ENCODE assay signal across 15 cellular contexts in the genomic region with DNA sequence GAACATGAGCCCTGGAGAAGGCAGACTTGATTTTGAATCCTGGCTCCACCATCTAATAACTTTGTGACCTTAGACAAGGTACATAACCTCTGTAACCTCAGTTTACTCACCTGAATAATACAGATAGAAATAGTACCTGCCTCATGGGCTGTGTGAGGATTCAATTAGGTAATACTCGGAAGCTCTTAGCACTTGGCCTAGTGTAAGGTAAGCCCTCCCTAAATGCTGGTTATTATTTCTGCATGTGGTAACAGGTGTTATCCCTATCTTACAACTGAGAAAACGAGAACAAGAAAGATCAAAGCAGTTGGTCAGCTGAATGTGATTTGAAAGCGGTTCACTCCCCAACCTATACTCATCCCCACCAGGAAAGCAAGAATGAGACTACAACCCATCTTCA. TPM values are rescaled to one million over a fixed set of nuclear protein-coding genes. Genes with fewer than 3 reads are reported as not detected.
DNase-seq lines count a peak whose midpoint lies in the region; ATAC-seq lines count a peak whose summit lies in the region.
"Had no signal": no experiment of that assay in that cellular context is flagged by ENCODE, and none has a peak within 500 bp of the region (broad histone marks: within the 10 kb centered on the region; RNA-seq: fewer than 3 reads in every experiment).

No MANE protein-coding gene starts in this region.

- H3K36me3 Mint-ChIP-seq in effector memory CD8-positive, alpha-beta T cell (ENCODE audit: insufficient read depth): no peaks in the 10 kb centered on the region
- no peaks in the 10 kb centered on the region for H3K36me3 Mint-ChIP-seq in stimulated activated effector memory CD8-positive, alpha-beta T cell treated with anti-CD3 and anti-CD28 coated beads, Interleukin-12 subunit alpha, Interleukin-12 subunit beta, amount 100 ng/mL, for 72 hours
- no peaks in the 10 kb centered on the region for H3K36me3 Mint-ChIP-seq in activated CD4-positive, alpha-beta memory T cell treated with anti-CD3 and anti-CD28 coated beads, Interleukin-2, amount 10 ng/mL, durations not matched to agents 7 days and 5 days (ENCODE audit: low read depth)
- H3K36me3 Mint-ChIP-seq: CD4-positive, CD25-positive, alpha-beta regulatory T cell; CD8-positive, alpha-beta T cell had no signal

- CTCF ChIA-PET in activated CD4-positive, alpha-beta memory T cell treated with anti-CD3 and anti-CD28 coated beads, Interleukin-2, amount 10 ng/mL, durations not matched to agents 7 days and 5 days (lab: Charles Lee): no interaction called here

- peaks cover 5% of the 10 kb centered on the region for H3K4me1 Mint-ChIP-seq in stimulated activated naive CD8-positive, alpha-beta T cell treated with anti-CD3 and anti-CD28 coated beads, Interleukin-15, amount 100 ng/mL, for 72 hours
- peaks cover 5 to 7% of the 10 kb centered on the region in 2 donors for H3K4me1 Mint-ChIP-seq in effector memory CD8-positive, alpha-beta T cell (ENCODE audit: low read depth in 2 of 2)
- H3K4me1 Mint-ChIP-seq in stimulated activated effector memory CD8-positive, alpha-beta T cell treated with anti-CD3 and anti-CD28 coated beads, Interleukin-12 subunit alpha, Interleukin-12 subunit beta, amount 100 ng/mL, for 72 hours: peaks cover 5% of the 10 kb centered on the region
- H3K4me1 Mint-ChIP-seq in activated CD4-positive, alpha-beta memory T cell treated with anti-CD3 and anti-CD28 coated beads, Interleukin-2, amount 10 ng/mL, durations not matched to agents 7 days and 5 days: no peaks in the 10 kb centered on the region
- H3K4me1 Mint-ChIP-seq: B cell; CD4-positive, CD25-positive, alpha-beta regulatory T cell; GM23338; H9 had no signal

- DNase-seq in stimulated activated naive CD8-positive, alpha-beta T cell treated with anti-CD3 and anti-CD28 coated beads, Interleukin-15, amount 100 ng/mL, for 72 hours: no peak
- no peak for DNase-seq in stimulated activated naive CD8-positive, alpha-beta T cell treated with anti-CD3 and anti-CD28 coated beads, Interleukin-15, Interleukin-2, amounts not matched to agents 100 U/mL and 50 U/mL, for 24 hours
- no peak for DNase-seq in effector memory CD8-positive, alpha-beta T cell
- DNase-seq in stimulated activated effector memory CD8-positive, alpha-beta T cell treated with anti-CD3 and anti-CD28 coated beads, Interleukin-12 subunit alpha, Interleukin-12 subunit beta, amount 100 ng/mL, for 72 hours (ENCODE audit: low spot score in 2 of 2): no peak
- DNase-seq in activated CD4-positive, alpha-beta memory T cell treated with anti-CD3 and anti-CD28 coated beads, Interleukin-2, amount 10 ng/mL, durations not matched to agents 7 days and 5 days: no peak
- DNase-seq in stimulated activated naive CD4-positive, alpha-beta T cell treated with Interleukin-2 at 50 U/mL for 16 hours (lab: John Stamatoyannopoulos, UW): no peak
- DNase-seq: Caco-2; CD4-positive, CD25-positive, alpha-beta regulatory T cell; CD8-positive, alpha-beta T cell; DMS153; DND-41; H9 had no signal

- peak; percentile 7 for ATAC-seq in stimulated activated naive CD8-positive, alpha-beta T cell treated with anti-CD3 and anti-CD28 coated beads, Interleukin-15, amount 100 ng/mL, for 72 hours
- no peak for ATAC-seq in stimulated activated naive CD8-positive, alpha-beta T cell treated with anti-CD3 and anti-CD28 coated beads, Interleukin-15, Interleukin-2, amounts not matched to agents 100 U/mL and 50 U/mL, for 24 hours
- peak; percentile 65 for ATAC-seq in effector memory CD8-positive, alpha-beta T cell (replicated peaks)
- ATAC-seq in stimulated activated effector memory CD8-positive, alpha-beta T cell treated with anti-CD3 and anti-CD28 coated beads, Interleukin-12 subunit alpha, Interleukin-12 subunit beta, amount 100 ng/mL, for 72 hours: no peak
- ATAC-seq: CD8-positive, alpha-beta T cell; GM23338; HCT116 had no signal

- H3K27ac Mint-ChIP-seq in stimulated activated naive CD8-positive, alpha-beta T cell treated with anti-CD3 and anti-CD28 coated beads, Interleukin-15, amount 100 ng/mL, for 72 hours: no peak overlapping the region
- peak overlapping the region in 1 of 2 donors; percentile 17 for H3K27ac Mint-ChIP-seq in effector memory CD8-positive, alpha-beta T cell
- H3K27ac Mint-ChIP-seq in stimulated activated effector memory CD8-positive, alpha-beta T cell treated with anti-CD3 and anti-CD28 coated beads, Interleukin-12 subunit alpha, Interleukin-12 subunit beta, amount 100 ng/mL, for 72 hours: peak overlapping the region; percentile 34
- H3K27ac Mint-ChIP-seq in activated CD4-positive, alpha-beta memory T cell treated with anti-CD3 and anti-CD28 coated beads, Interleukin-2, amount 10 ng/mL, durations not matched to agents 7 days and 5 days: no peak overlapping the region
- H3K27ac Mint-ChIP-seq: B cell; CD4-positive, CD25-positive, alpha-beta regulatory T cell; CD8-positive, alpha-beta T cell; GM23338; H9 had no signal

- no peaks in the 10 kb centered on the region for H3K9me3 Mint-ChIP-seq in stimulated activated naive CD8-positive, alpha-beta T cell treated with anti-CD3 and anti-CD28 coated beads, Interleukin-15, amount 100 ng/mL, for 72 hours
- H3K9me3 Mint-ChIP-seq in effector memory CD8-positive, alpha-beta T cell: no peaks in the 10 kb centered on the region
- H3K9me3 Mint-ChIP-seq in stimulated activated effector memory CD8-positive, alpha-beta T cell treated with anti-CD3 and anti-CD28 coated beads, Interleukin-12 subunit alpha, Interleukin-12 subunit beta, amount 100 ng/mL, for 72 hours: no peaks in the 10 kb centered on the region
- H3K9me3 Mint-ChIP-seq in activated CD4-positive, alpha-beta memory T cell treated with anti-CD3 and anti-CD28 coated beads, Interleukin-2, amount 10 ng/mL, durations not matched to agents 7 days and 5 days: no peaks in the 10 kb centered on the region
- H3K9me3 Mint-ChIP-seq: CD4-positive, CD25-positive, alpha-beta regulatory T cell; CD8-positive, alpha-beta T cell; H9 had no signal

- POLR2A ChIA-PET in activated CD4-positive, alpha-beta memory T cell treated with anti-CD3 and anti-CD28 coated beads, Interleukin-2, amount 10 ng/mL, durations not matched to agents 7 days and 5 days (lab: Charles Lee): no interaction called here

- H3K27me3 Mint-ChIP-seq in stimulated activated naive CD8-positive, alpha-beta T cell treated with anti-CD3 and anti-CD28 coated beads, Interleukin-15, amount 100 ng/mL, for 72 hours: no peaks in the 10 kb centered on the region
- no peaks in the 10 kb centered on the region for H3K27me3 Mint-ChIP-seq in effector memory CD8-positive, alpha-beta T cell
- H3K27me3 Mint-ChIP-seq in activated CD4-positive, alpha-beta memory T cell treated with anti-CD3 and anti-CD28 coated beads, Interleukin-2, amount 10 ng/mL, durations not matched to agents 7 days and 5 days: no peaks in the 10 kb centered on the region
- H3K27me3 Mint-ChIP-seq: B cell; CD4-positive, CD25-positive, alpha-beta regulatory T cell had no signal

- no peak overlapping the region for H3K4me3 Mint-ChIP-seq in stimulated activated naive CD8-positive, alpha-beta T cell treated with anti-CD3 and anti-CD28 coated beads, Interleukin-15, amount 100 ng/mL, for 72 hours
- H3K4me3 Mint-ChIP-seq in effector memory CD8-positive, alpha-beta T cell: no peak overlapping the region
- H3K4me3 Mint-ChIP-seq in stimulated activated effector memory CD8-positive, alpha-beta T cell treated with anti-CD3 and anti-CD28 coated beads, Interleukin-12 subunit alpha, Interleukin-12 subunit beta, amount 100 ng/mL, for 72 hours: no peak overlapping the region
- no peak overlapping the region for H3K4me3 Mint-ChIP-seq in activated CD4-positive, alpha-beta memory T cell treated with anti-CD3 and anti-CD28 coated beads, Interleukin-2, amount 10 ng/mL, durations not matched to agents 7 days and 5 days
- H3K4me3 Mint-ChIP-seq: B cell; CD4-positive, CD25-positive, alpha-beta regulatory T cell; CD8-positive, alpha-beta T cell; GM23338; H9 had no signal

RNA-seq across cellular contexts. Expression of a gene that starts 28.7 kb away (rescaled TPM):
- 10 to 100 TPM; 55.0 to 55.1 TPM for total RNA-seq in activated CD4-positive, alpha-beta memory T cell treated with anti-CD3 and anti-CD28 coated beads, Interleukin-2, amount 10 ng/mL, durations not matched to agents 7 days and 5 days
- total RNA-seq: GM23338, H9 had no signal

Comparison
In these comparisons a context has a peak if more than half of its experiments do, and no peak if none do; other contexts are left out.
1. ATAC-seq: peak in stimulated activated naive CD8-positive, alpha-beta T cell treated with anti-CD3 and anti-CD28 coated beads, Interleukin-15, amount 100 ng/mL, for 72 hours (single experiment) and effector memory CD8-positive, alpha-beta T cell (single experiment); none in stimulated activated naive CD8-positive, alpha-beta T cell treated with anti-CD3 and anti-CD28 coated beads, Interleukin-15, Interleukin-2, amounts not matched to agents 100 U/mL and 50 U/mL, for 24 hours (single experiment) and stimulated activated effector memory CD8-positive, alpha-beta T cell treated with anti-CD3 and anti-CD28 coated beads, Interleukin-12 subunit alpha, Interleukin-12 subunit beta, amount 100 ng/mL, for 72 hours (single experiment).